Comparison of ENCODE assay signal across 15 cellular contexts in genomic region chr7:15667999-15668398, GRCh38. TPM values are rescaled to one million over a fixed set of nuclear protein-coding genes. Genes with fewer than 3 reads are reported as not detected.
DNase-seq lines count a peak whose midpoint lies in the region; ATAC-seq and TF ChIP-seq lines count a peak whose summit lies in the region.
"Had no signal": no experiment of that assay in that cellular context is flagged by ENCODE, and none has a peak within 500 bp of the region (broad histone marks: within the 10 kb centered on the region; RNA-seq: fewer than 3 reads in every experiment).

No MANE protein-coding gene starts in this region.

- intact Hi-C loops in mucosa of descending colon (cut with DNase I, micrococcal nuclease), result no loop called here
- intact Hi-C loops in transverse colon (cut with DNase I; ENCODE audit: low total_unique reads), result no loop called here

- WGBS in transverse colon (ENCODE audit: low coverage in 1 of 2), 2 donors, result 45 to 46% methylated on average over 5 of the region's 5 CpGs

- H3K4me3 ChIP-seq in Peyer's patch (no peak overlapping the region), mucosa of descending colon (no peak overlapping the region), transverse colon (no peak overlapping the region), right atrium auricular region (no peak overlapping the region), MG63 (no peak overlapping the region)
- H3K4me3 ChIP-seq: A549 had no signal

- H3K36me3 ChIP-seq in Peyer's patch (no peaks in the 10 kb centered on the region), mucosa of descending colon (ENCODE audit: low read depth) (no peaks in the 10 kb centered on the region), transverse colon (no peaks in the 10 kb centered on the region), right atrium auricular region (no peaks in the 10 kb centered on the region), MG63 (no peaks in the 10 kb centered on the region)

- TF ChIP-seq EP300 in transverse colon (IDR thresholded peaks at IDR 0.05; ENCODE audit: low read depth), result no peak

- DNase-seq in HT-29 (ENCODE audit: low spot score) (peak; percentile 81), Peyer's patch (peak in 1 of 3 donors; percentile 68), mucosa of descending colon (peak in 1 of 3 donors; percentile 66), transverse colon (peak; percentile 35), GM20000 (ENCODE audit: low spot score) (no peak), right atrium auricular region (ENCODE audit: low spot score) (no peak), MG63 (no peak)
- DNase-seq: CD8-positive, alpha-beta T cell; COR-L47; DND-41; GDM1; GOT3; H9 had no signal

- TF ChIP-seq CTCF in Peyer's patch (IDR thresholded peaks at IDR 0.05), result peak in 1 of 6 experiments; percentile 18
- no peak for TF ChIP-seq CTCF in mucosa of descending colon (IDR thresholded peaks at IDR 0.05)
- no peak for TF ChIP-seq CTCF in transverse colon (IDR thresholded peaks at IDR 0.05)
- TF ChIP-seq CTCF in GM20000 (IDR thresholded peaks at IDR 0.05; ENCODE audit: extremely low read depth, missing control alignments), result no peak
- TF ChIP-seq CTCF in right atrium auricular region (IDR thresholded peaks at IDR 0.05), result no peak

- H3K4me1 ChIP-seq in Peyer's patch, result no peaks in the 10 kb centered on the region
- H3K4me1 ChIP-seq in mucosa of descending colon (ENCODE audit: low read depth), result no peaks in the 10 kb centered on the region
- peaks cover 0 to 13% (median 2%) of the 10 kb centered on the region in 4 donors for H3K4me1 ChIP-seq in transverse colon
- no peaks in the 10 kb centered on the region for H3K4me1 ChIP-seq in right atrium auricular region
- H3K4me1 ChIP-seq: A549 had no signal

- H3K27me3 ChIP-seq in Peyer's patch, result no peaks in the 10 kb centered on the region
- H3K27me3 ChIP-seq in transverse colon, result no peaks in the 10 kb centered on the region
- H3K27me3 ChIP-seq in right atrium auricular region, result no peaks in the 10 kb centered on the region
- H3K27me3 ChIP-seq in MG63, result no peaks in the 10 kb centered on the region

- peak overlapping the region in 3 of 4 donors; percentile 9 to 73 (median 25) for H3K27ac ChIP-seq in Peyer's patch
- peak overlapping the region in 2 of 4 donors; percentile 30 to 49 for H3K27ac ChIP-seq in transverse colon
- no peak overlapping the region for H3K27ac ChIP-seq in right atrium auricular region
- H3K27ac ChIP-seq: A549 had no signal

- H3K9me3 ChIP-seq in Peyer's patch (no peaks in the 10 kb centered on the region), mucosa of descending colon (no peaks in the 10 kb centered on the region), transverse colon (no peaks in the 10 kb centered on the region), right atrium auricular region (no peaks in the 10 kb centered on the region), MG63 (no peaks in the 10 kb centered on the region)
- H3K9me3 ChIP-seq: A549 had no signal

- in situ Hi-C loops in transverse colon (cut with MboI; ENCODE audit: low pct_ligation_motif_present in 1 of 4, low pct_unique_long_range_greater_than_20kb in 1 of 4, low sequenced_read_pairs in 3 of 4), result no loop called here

- TF ChIP-seq POLR2A in Peyer's patch (IDR thresholded peaks at IDR 0.05) (no peak), transverse colon (IDR thresholded peaks at IDR 0.05) (no peak)

- peak; percentile 100 for ATAC-seq in mucosa of descending colon
- ATAC-seq: A549; CD8-positive, alpha-beta T cell; HepG2 had no signal

RNA-seq across cellular contexts. Expression of gene MEOX2, which starts 18.5 kb away (rescaled TPM):
- not detected in 2 replicates for total RNA-seq in HT-29 (2014; rRNA removed; shearing (Covaris generic))
- 1 to 10 TPM in 2 of 4 donors, under 1 TPM in 1, not detected in 1; 0.80 to 3.3 (median 1.3) TPM for total RNA-seq in Peyer's patch
- 1 to 10 TPM in 2 of 3 donors, under 1 TPM in 1; 0.52 to 3.8 (median 1.3) TPM for total RNA-seq in mucosa of descending colon
- total RNA-seq in transverse colon, result 1 to 10 TPM in 1 of 4 donors, under 1 TPM in 1, not detected in 2; 0.64 to 1.6 TPM
- total RNA-seq in right atrium auricular region, result 10 to 100 TPM in 1 of 2 donors, 1 to 10 TPM in 1; 4.5 to 11.1 TPM
- not detected in 2 replicates for total RNA-seq in MG63 (2014; rRNA removed; shearing (Covaris generic); ENCODE audit: low replicate concordance)
- total RNA-seq: CD8-positive, alpha-beta T cell; H9; HepG2 had no signal

Comparison
In these comparisons a context has a peak if more than half of its experiments do, and no peak if none do; other contexts are left out.
1. DNase-seq: peak in HT-29 (single experiment) and transverse colon (single experiment); none in GM20000 (single experiment), right atrium auricular region (single experiment) and MG63 (single experiment).
2. H3K27ac ChIP-seq: peak in Peyer's patch (3 of 4); none in right atrium auricular region (0 of 2).